Comparison of ENCODE assay signal across 1 cellular context in the genomic region with DNA sequence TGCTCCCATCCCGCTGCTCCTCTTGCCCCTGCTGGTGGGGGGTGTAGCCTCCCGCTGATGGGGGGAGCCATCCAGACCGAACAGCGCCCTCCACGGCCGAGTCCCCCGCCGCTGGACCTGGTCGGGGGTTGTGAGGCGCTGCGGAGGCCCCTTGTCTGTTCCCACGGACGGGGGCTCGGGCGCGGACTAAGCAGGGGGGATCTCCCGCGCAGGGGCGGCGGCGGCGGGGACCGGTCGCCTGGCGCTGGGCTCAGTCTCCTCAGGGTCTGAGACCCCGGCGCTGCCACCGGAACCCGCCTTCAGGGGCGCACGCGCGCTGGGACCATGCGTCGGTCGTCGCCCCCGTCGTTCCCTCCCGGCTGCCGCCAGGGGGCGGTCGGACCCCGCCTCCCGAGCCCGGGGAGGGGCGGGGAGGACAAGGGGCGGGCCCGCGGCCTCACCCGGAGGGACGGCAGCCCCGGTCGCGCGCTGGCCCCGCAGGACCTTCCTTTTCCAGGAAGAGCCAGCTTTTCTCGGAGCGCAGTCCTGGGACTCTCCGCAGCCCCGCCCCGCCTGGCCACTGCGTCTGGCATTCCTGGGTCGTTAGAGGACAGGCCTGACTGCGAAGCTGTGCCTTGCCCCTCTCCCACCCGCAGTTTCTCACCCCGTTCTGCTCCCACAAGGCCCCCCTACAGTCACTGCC.
TF ChIP-seq lines count a peak whose summit lies in the region.

No MANE protein-coding gene starts in this region.

TF ChIP-seq in HepG2, 621 proteins besides CTCF, POLR2A, EP300 and RAD21 (continued from another document and continues in another):
- TF ChIP-seq ZNF160 (CRISPR knock-in tag; IDR thresholded peaks at IDR 0.05) (0 out of 2 replicates have a peak, but pooled peaks have one; percentile 24), USF2 (IDR thresholded peaks at IDR 0.05; ENCODE audit: low read depth, low read length) (no peak), USF2 (CRISPR knock-in tag; IDR thresholded peaks at IDR 0.05; ENCODE audit: borderline replicate concordance) (no peak), U2AF2 (IDR thresholded peaks at IDR 0.05; ENCODE audit: low read depth, low read length) (no peak), NCOA2 (CRISPR knock-in tag; IDR thresholded peaks at IDR 0.05) (no peak; the same call in none of the 2 replicates), ZNF607 (CRISPR knock-in tag; IDR thresholded peaks at IDR 0.05; ENCODE audit: borderline replicate concordance) (peak; percentile 53; the same call in 1 of the 2 replicates), CHCHD3 (CRISPR knock-in tag; IDR thresholded peaks at IDR 0.05) (no peak), CERS6 (CRISPR knock-in tag; IDR thresholded peaks at IDR 0.05) (no peak), ZNF343 (CRISPR knock-in tag; IDR thresholded peaks at IDR 0.05) (peak; percentile 47; the same call in 1 of the 2 replicates), TOPORS (CRISPR knock-in tag; IDR thresholded peaks at IDR 0.05) (no peak), ZNF367 (CRISPR knock-in tag; IDR thresholded peaks at IDR 0.05; ENCODE audit: borderline replicate concordance) (no peak), PRDM15 (CRISPR knock-in tag; IDR thresholded peaks at IDR 0.05) (no peak), ZNF749 (CRISPR knock-in tag; IDR thresholded peaks at IDR 0.05; ENCODE audit: borderline replicate concordance) (peak; percentile 71; the same call in 1 of the 2 replicates), THAP7 (CRISPR knock-in tag; IDR thresholded peaks at IDR 0.05) (no peak; the same call in 1 of the 2 replicates), MXD1 (CRISPR knock-in tag; IDR thresholded peaks at IDR 0.05) (no peak), PCBP2 (optimal IDR thresholded peaks at IDR 0.05; ENCODE audit: low read depth, low read length, poor library complexity, severe bottlenecking) (no peak), AGO1 (IDR thresholded peaks at IDR 0.05; ENCODE audit: low read depth, low read length, poor library complexity, severe bottlenecking) (no peak), ZNF232 (CRISPR knock-in tag; IDR thresholded peaks at IDR 0.05; ENCODE audit: borderline replicate concordance) (no peak), ZNF317 (CRISPR knock-in tag; IDR thresholded peaks at IDR 0.05) (peak; percentile 48; the same call in 1 of the 2 replicates), POLR2G (IDR thresholded peaks at IDR 0.05; ENCODE audit: low read depth, low read length) (peak; percentile 72), MAZ (IDR thresholded peaks at IDR 0.05; ENCODE audit: borderline replicate concordance, low read depth, low read length) (peak; percentile 65; the same call in 1 of the 2 replicates), MAZ (CRISPR knock-in tag; IDR thresholded peaks at IDR 0.05; ENCODE audit: low read depth) (peak; percentile 99), ZMYM2 (CRISPR knock-in tag; IDR thresholded peaks at IDR 0.05) (no peak), ZSCAN22 (CRISPR knock-in tag; IDR thresholded peaks at IDR 0.05) (no peak), ZSCAN9 (CRISPR knock-in tag; IDR thresholded peaks at IDR 0.05; ENCODE audit: borderline replicate concordance) (no peak), ZNF569 (CRISPR knock-in tag; IDR thresholded peaks at IDR 0.05; ENCODE audit: borderline replicate concordance) (no peak), ZBTB7B (CRISPR knock-in tag; IDR thresholded peaks at IDR 0.05) (no peak), ZFY (CRISPR knock-in tag; IDR thresholded peaks at IDR 0.05) (peak; percentile 69), NFYB (CRISPR knock-in tag; IDR thresholded peaks at IDR 0.05) (no peak; the same call in 1 of the 2 replicates), ZKSCAN1 (IDR thresholded peaks at IDR 0.05; ENCODE audit: low read length) (no peak), HDAC6 (IDR thresholded peaks at IDR 0.05; ENCODE audit: low read depth, low read length) (no peak), ZNF362 (CRISPR knock-in tag; IDR thresholded peaks at IDR 0.05; ENCODE audit: borderline replicate concordance) (peak; percentile 64; the same call in 1 of the 2 replicates), ZNF629 (CRISPR knock-in tag; conservative IDR thresholded peaks at IDR 0.05) (no peak; the same call in 1 of the 2 replicates)
- TF ChIP-seq, protein P1, sequence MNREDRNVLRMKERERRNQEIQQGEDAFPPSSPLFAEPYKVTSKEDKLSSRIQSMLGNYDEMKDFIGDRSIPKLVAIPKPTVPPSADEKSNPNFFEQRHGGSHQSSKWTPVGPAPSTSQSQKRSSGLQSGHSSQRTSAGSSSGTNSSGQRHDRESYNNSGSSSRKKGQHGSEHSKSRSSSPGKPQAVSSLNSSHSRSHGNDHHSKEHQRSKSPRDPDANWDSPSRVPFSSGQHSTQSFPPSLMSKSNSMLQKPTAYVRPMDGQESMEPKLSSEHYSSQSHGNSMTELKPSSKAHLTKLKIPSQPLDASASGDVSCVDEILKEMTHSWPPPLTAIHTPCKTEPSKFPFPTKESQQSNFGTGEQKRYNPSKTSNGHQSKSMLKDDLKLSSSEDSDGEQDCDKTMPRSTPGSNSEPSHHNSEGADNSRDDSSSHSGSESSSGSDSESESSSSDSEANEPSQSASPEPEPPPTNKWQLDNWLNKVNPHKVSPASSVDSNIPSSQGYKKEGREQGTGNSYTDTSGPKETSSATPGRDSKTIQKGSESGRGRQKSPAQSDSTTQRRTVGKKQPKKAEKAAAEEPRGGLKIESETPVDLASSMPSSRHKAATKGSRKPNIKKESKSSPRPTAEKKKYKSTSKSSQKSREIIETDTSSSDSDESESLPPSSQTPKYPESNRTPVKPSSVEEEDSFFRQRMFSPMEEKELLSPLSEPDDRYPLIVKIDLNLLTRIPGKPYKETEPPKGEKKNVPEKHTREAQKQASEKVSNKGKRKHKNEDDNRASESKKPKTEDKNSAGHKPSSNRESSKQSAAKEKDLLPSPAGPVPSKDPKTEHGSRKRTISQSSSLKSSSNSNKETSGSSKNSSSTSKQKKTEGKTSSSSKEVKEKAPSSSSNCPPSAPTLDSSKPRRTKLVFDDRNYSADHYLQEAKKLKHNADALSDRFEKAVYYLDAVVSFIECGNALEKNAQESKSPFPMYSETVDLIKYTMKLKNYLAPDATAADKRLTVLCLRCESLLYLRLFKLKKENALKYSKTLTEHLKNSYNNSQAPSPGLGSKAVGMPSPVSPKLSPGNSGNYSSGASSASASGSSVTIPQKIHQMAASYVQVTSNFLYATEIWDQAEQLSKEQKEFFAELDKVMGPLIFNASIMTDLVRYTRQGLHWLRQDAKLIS (CRISPR knock-in tag; IDR thresholded peaks at IDR 0.05), result no peak
- TF ChIP-seq, protein P2, sequence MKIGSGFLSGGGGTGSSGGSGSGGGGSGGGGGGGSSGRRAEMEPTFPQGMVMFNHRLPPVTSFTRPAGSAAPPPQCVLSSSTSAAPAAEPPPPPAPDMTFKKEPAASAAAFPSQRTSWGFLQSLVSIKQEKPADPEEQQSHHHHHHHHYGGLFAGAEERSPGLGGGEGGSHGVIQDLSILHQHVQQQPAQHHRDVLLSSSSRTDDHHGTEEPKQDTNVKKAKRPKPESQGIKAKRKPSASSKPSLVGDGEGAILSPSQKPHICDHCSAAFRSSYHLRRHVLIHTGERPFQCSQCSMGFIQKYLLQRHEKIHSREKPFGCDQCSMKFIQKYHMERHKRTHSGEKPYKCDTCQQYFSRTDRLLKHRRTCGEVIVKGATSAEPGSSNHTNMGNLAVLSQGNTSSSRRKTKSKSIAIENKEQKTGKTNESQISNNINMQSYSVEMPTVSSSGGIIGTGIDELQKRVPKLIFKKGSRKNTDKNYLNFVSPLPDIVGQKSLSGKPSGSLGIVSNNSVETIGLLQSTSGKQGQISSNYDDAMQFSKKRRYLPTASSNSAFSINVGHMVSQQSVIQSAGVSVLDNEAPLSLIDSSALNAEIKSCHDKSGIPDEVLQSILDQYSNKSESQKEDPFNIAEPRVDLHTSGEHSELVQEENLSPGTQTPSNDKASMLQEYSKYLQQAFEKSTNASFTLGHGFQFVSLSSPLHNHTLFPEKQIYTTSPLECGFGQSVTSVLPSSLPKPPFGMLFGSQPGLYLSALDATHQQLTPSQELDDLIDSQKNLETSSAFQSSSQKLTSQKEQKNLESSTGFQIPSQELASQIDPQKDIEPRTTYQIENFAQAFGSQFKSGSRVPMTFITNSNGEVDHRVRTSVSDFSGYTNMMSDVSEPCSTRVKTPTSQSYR (CRISPR knock-in tag; IDR thresholded peaks at IDR 0.05; ENCODE audit: borderline replicate concordance), result no peak
- TF ChIP-seq, protein P3, sequence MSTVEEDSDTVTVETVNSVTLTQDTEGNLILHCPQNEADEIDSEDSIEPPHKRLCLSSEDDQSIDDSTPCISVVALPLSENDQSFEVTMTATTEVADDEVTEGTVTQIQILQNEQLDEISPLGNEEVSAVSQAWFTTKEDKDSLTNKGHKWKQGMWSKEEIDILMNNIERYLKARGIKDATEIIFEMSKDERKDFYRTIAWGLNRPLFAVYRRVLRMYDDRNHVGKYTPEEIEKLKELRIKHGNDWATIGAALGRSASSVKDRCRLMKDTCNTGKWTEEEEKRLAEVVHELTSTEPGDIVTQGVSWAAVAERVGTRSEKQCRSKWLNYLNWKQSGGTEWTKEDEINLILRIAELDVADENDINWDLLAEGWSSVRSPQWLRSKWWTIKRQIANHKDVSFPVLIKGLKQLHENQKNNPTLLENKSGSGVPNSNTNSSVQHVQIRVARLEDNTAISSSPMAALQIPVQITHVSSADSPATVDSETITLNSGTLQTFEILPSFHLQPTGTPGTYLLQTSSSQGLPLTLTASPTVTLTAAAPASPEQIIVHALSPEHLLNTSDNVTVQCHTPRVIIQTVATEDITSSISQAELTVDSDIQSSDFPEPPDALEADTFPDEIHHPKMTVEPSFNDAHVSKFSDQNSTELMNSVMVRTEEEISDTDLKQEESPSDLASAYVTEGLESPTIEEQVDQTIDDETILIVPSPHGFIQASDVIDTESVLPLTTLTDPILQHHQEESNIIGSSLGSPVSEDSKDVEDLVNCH (CRISPR knock-in tag; IDR thresholded peaks at IDR 0.05), result no peak
